In the genomic region with DNA sequence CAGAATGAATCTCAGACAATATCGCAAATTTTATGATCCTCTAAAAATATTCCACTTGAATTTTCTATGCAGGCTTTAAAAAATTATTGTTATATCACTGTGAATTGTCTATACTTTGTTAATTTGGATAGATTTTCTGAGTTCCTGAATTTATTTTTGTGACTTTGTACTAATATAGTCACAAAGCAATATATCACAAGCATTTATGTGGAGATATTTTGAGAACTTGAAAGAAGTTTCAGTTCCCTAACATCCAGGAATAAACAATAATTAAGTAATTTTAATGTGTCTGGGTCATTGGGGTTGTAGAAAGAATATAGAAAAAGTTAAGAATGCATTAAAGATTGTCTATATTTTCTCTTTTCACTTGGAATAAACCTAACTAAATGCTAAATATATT, we compare ENCODE assay signal across 25 cellular contexts.
"Had no signal": no experiment of that assay in that cellular context is flagged by ENCODE, and none has a peak within 500 bp of the region (broad histone marks: within the 10 kb centered on the region; RNA-seq: fewer than 3 reads in every experiment).

No MANE protein-coding gene starts in this region.

- ATAC-seq: activated T-helper 17 cell treated with anti-CD3 and anti-CD28 coated beads, Interleukin-2, amount 50 U/mL, for 72 hours; T-cell had no signal

- DNase-seq: activated CD4-positive, alpha-beta memory T cell treated with anti-CD3 and anti-CD28 coated beads for 36 hours; activated CD4-positive, alpha-beta T cell treated with anti-CD3 and anti-CD28 coated beads, Interleukin-2, amount 10 ng/mL, durations not matched to agents 7 days and 5 days; activated CD4-positive, CD25-positive, alpha-beta regulatory T cell; activated gamma-delta T cell; activated naive CD4-positive, alpha-beta T cell treated with anti-CD3 and anti-CD28 coated beads for 36 hours; activated T-cell treated with anti-CD3 and anti-CD28 coated beads for 4 hours; activated T-cell treated with anti-CD3 and anti-CD28 coated beads, Interleukin-2, amount 50 U/mL, for 48 hours; amygdala; KG1; NCI-H1048; NCI-H1694; NCI-H2029; NCI-H345; NCI-H510A; NCI-H526 treated with DMSO at 0.1 percent for 48 hours; NCI-H82; SIG-M5; T-cell; T-helper 2 cell; T1000 had no signal

- H3K4me3 Mint-ChIP-seq: activated CD4-positive, alpha-beta memory T cell treated with anti-CD3 and anti-CD28 coated beads for 36 hours; activated CD4-positive, alpha-beta T cell treated with anti-CD3 and anti-CD28 coated beads, Interleukin-2, amount 10 ng/mL, durations not matched to agents 7 days and 5 days; activated naive CD4-positive, alpha-beta T cell treated with anti-CD3 and anti-CD28 coated beads for 36 hours; activated naive CD8-positive, alpha-beta T cell; activated T-helper 17 cell treated with anti-CD3 and anti-CD28 coated beads, Interleukin-2, amount 50 U/mL, for 72 hours; brain; central memory CD8-positive, alpha-beta T cell; T-cell had no signal

- H3K4me1 Mint-ChIP-seq: activated CD4-positive, alpha-beta T cell treated with anti-CD3 and anti-CD28 coated beads, Interleukin-2, amount 10 ng/mL, durations not matched to agents 7 days and 5 days; activated T-helper 17 cell treated with anti-CD3 and anti-CD28 coated beads, Interleukin-2, amount 50 U/mL, for 72 hours; brain; central memory CD8-positive, alpha-beta T cell; T-cell had no signal

- H3K27me3 Mint-ChIP-seq: activated CD4-positive, alpha-beta memory T cell treated with anti-CD3 and anti-CD28 coated beads for 36 hours; activated CD4-positive, alpha-beta T cell treated with anti-CD3 and anti-CD28 coated beads, Interleukin-2, amount 10 ng/mL, durations not matched to agents 7 days and 5 days; activated naive CD8-positive, alpha-beta T cell; brain had no signal

- H3K36me3 Mint-ChIP-seq: activated CD4-positive, alpha-beta memory T cell treated with anti-CD3 and anti-CD28 coated beads for 36 hours; activated naive CD8-positive, alpha-beta T cell; brain; T-cell had no signal

- H3K9me3 Mint-ChIP-seq: activated CD4-positive, alpha-beta memory T cell treated with anti-CD3 and anti-CD28 coated beads for 36 hours; activated CD4-positive, alpha-beta T cell treated with anti-CD3 and anti-CD28 coated beads, Interleukin-2, amount 10 ng/mL, durations not matched to agents 7 days and 5 days; activated naive CD4-positive, alpha-beta T cell treated with anti-CD3 and anti-CD28 coated beads for 36 hours; brain had no signal

- H3K27ac ChIP-seq: VCaP had no signal

- H3K27ac Mint-ChIP-seq: activated CD4-positive, alpha-beta memory T cell treated with anti-CD3 and anti-CD28 coated beads for 36 hours; activated CD4-positive, alpha-beta T cell treated with anti-CD3 and anti-CD28 coated beads, Interleukin-2, amount 10 ng/mL, durations not matched to agents 7 days and 5 days; activated naive CD4-positive, alpha-beta T cell treated with anti-CD3 and anti-CD28 coated beads for 36 hours; activated naive CD8-positive, alpha-beta T cell; activated T-helper 17 cell treated with anti-CD3 and anti-CD28 coated beads, Interleukin-2, amount 50 U/mL, for 72 hours; brain; T-cell had no signal
